8 cellular contexts compared by ENCODE assay signal in genomic region chr17:28744802-28745051, GRCh38. TPM values are rescaled to one million over a fixed set of nuclear protein-coding genes. Genes with fewer than 3 reads are reported as not detected.
DNase-seq lines count a peak whose midpoint lies in the region; ATAC-seq and TF ChIP-seq lines count a peak whose summit lies in the region.

No MANE protein-coding gene starts in this region.

- H3K36me3 ChIP-seq in iPS-20b (ENCODE audit: insufficient read depth, low read depth, low read length), result peaks cover 51% of the 10 kb centered on the region
- H3K36me3 ChIP-seq in stomach, result peaks cover 21 to 26% (median 24%) of the 10 kb centered on the region in 4 donors

- H3K9me3 ChIP-seq in iPS-20b (ENCODE audit: insufficient read depth, low read depth, low read length) (no peaks in the 10 kb centered on the region), stomach (no peaks in the 10 kb centered on the region)

- ATAC-seq in GM18907 (IDR thresholded peaks at IDR 0.05; ENCODE audit: unreplicated experiment), result no peak

- no peaks in the 10 kb centered on the region for H3K9me3 Mint-ChIP-seq in IgD-negative memory B cell
- H3K9me3 Mint-ChIP-seq in activated naive CD8-positive, alpha-beta T cell treated with anti-CD3 and anti-CD28 coated beads for 36 hours, result peaks cover 2% of the 10 kb centered on the region

- H3K36me3 Mint-ChIP-seq in IgD-negative memory B cell, result peaks cover under 1% of the 10 kb centered on the region
- H3K36me3 Mint-ChIP-seq in activated naive CD8-positive, alpha-beta T cell treated with anti-CD3 and anti-CD28 coated beads for 36 hours, result peaks cover 60% of the 10 kb centered on the region

- H3K27me3 Mint-ChIP-seq in IgD-negative memory B cell, result peaks cover 3% of the 10 kb centered on the region
- H3K27me3 Mint-ChIP-seq in activated naive CD8-positive, alpha-beta T cell treated with anti-CD3 and anti-CD28 coated beads for 36 hours, result no peaks in the 10 kb centered on the region

- peak overlapping the region; percentile 96 for H3K9ac ChIP-seq in iPS-20b (ENCODE audit: low read depth, low read length)

- H3K4me1 Mint-ChIP-seq in IgD-negative memory B cell, result peaks cover 21 to 25% (median 22%) of the 10 kb centered on the region in 3 donors
- H3K4me1 Mint-ChIP-seq in activated naive CD8-positive, alpha-beta T cell treated with anti-CD3 and anti-CD28 coated beads for 36 hours, result peaks cover 37% of the 10 kb centered on the region

- intact Hi-C loops in stomach (cut with DNase I; ENCODE audit: low total_unique reads), result no loop called here

- H3K4me1 ChIP-seq in iPS-20b (ENCODE audit: insufficient read depth, low read length) (peaks cover 14% of the 10 kb centered on the region), stomach (peaks cover 59 to 85% (median 79%) of the 10 kb centered on the region in 4 donors)

- TF ChIP-seq CTCF in stomach (IDR thresholded peaks at IDR 0.05), result no peak

- peak overlapping the region; percentile 93 to 99 (median 96) for H3K4me3 Mint-ChIP-seq in IgD-negative memory B cell
- H3K4me3 Mint-ChIP-seq in activated naive CD8-positive, alpha-beta T cell treated with anti-CD3 and anti-CD28 coated beads for 36 hours, result peak overlapping the region; percentile 92

- TF ChIP-seq EP300 in stomach (IDR thresholded peaks at IDR 0.05), result no peak

- H3K27me3 ChIP-seq in iPS-20b (ENCODE audit: insufficient read depth, low read length) (no peaks in the 10 kb centered on the region), stomach (peaks cover 0 to 5% (median 0%) of the 10 kb centered on the region in 3 donors)

- 1 to 6% (median 1%) methylated on average over 8 to 11 of the region's 11 CpGs for WGBS in stomach, 5 donors

- TF ChIP-seq POLR2A in stomach (IDR thresholded peaks at IDR 0.05), result no peak

- H3K27ac Mint-ChIP-seq in IgD-negative memory B cell, result peak overlapping the region; percentile 94 to 99 (median 95)
- peak overlapping the region; percentile 92 for H3K27ac Mint-ChIP-seq in activated naive CD8-positive, alpha-beta T cell treated with anti-CD3 and anti-CD28 coated beads for 36 hours

- no peak for DNase-seq in activated naive CD8-positive, alpha-beta T cell treated with anti-CD3 and anti-CD28 coated beads for 36 hours
- no peak for DNase-seq in stomach
- DNase-seq in NCI-H510A (lab: John Stamatoyannopoulos, UW), result no peak
- DNase-seq in RKO (ENCODE audit: low spot score), result no peak
- DNase-seq in SW480 (ENCODE audit: low spot score), result no peak

- H3K27ac ChIP-seq in iPS-20b (ENCODE audit: low read length), result peak overlapping the region; percentile 67
- peak overlapping the region; percentile 96 to 99 (median 98) for H3K27ac ChIP-seq in stomach

- H3K4me3 ChIP-seq in iPS-20b (ENCODE audit: low read length) (peak overlapping the region; percentile 87), stomach (peak overlapping the region; percentile 61 to 89 (median 80))

RNA-seq across cellular contexts. Expression of gene TRAF4, which starts 0.9 kb away (rescaled TPM):
- polyA plus RNA-seq in IgD-negative memory B cell, result 13.8 TPM
- total RNA-seq in activated naive CD8-positive, alpha-beta T cell treated with anti-CD3 and anti-CD28 coated beads for 36 hours, result 100 to 1,000 TPM; 219 to 221 TPM
- 100 to 1,000 TPM in 3 of 5 donors, 10 to 100 TPM in 2; 29.0 to 383 (median 151) TPM for total RNA-seq in stomach
- 10 to 100 TPM; 33.3 to 38.2 (median 34.4) TPM for polyA plus RNA-seq in stomach

RNA-seq across cellular contexts. Expression of gene NEK8, which starts 16.1 kb away (rescaled TPM):
- polyA plus RNA-seq in IgD-negative memory B cell (18.6 TPM), stomach (1 to 10 TPM; 2.8 to 3.4 (median 3.1) TPM)
- 1 to 10 TPM; 4.8 to 5.6 TPM for total RNA-seq in activated naive CD8-positive, alpha-beta T cell treated with anti-CD3 and anti-CD28 coated beads for 36 hours
- 10 to 100 TPM in 1 of 5 donors, 1 to 10 TPM in 3, not detected in 1; 2.8 to 17.8 (median 7.5) TPM for total RNA-seq in stomach

RNA-seq across cellular contexts. Expression of gene TLCD1, which starts 18.7 kb away (rescaled TPM):
- polyA plus RNA-seq in IgD-negative memory B cell (0.49 TPM), stomach (10 to 100 TPM in 1 of 3 donors, 1 to 10 TPM in 2; 6.3 to 13.0 (median 8.2) TPM)
- 10 to 100 TPM; 15.5 to 17.8 TPM for total RNA-seq in activated naive CD8-positive, alpha-beta T cell treated with anti-CD3 and anti-CD28 coated beads for 36 hours
- 10 to 100 TPM in 2 of 5 donors, 1 to 10 TPM in 1, not detected in 2; 2.6 to 21.0 (median 11.7) TPM for total RNA-seq in stomach

RNA-seq across cellular contexts. Expression of gene RPL23A, which starts 24.9 kb away (rescaled TPM):
- polyA plus RNA-seq in IgD-negative memory B cell (6,180 TPM), stomach (1,000 to 10,000 TPM; 1,260 to 1,750 (median 1,417) TPM)
- total RNA-seq in activated naive CD8-positive, alpha-beta T cell treated with anti-CD3 and anti-CD28 coated beads for 36 hours, result 1,000 to 10,000 TPM; 2,447 to 2,533 TPM
- 1,000 to 10,000 TPM in 1 of 5 donors, 100 to 1,000 TPM in 4; 221 to 1,205 (median 504) TPM for total RNA-seq in stomach

RNA-seq across cellular contexts. Expression of gene RAB34, which starts 27.1 kb away (rescaled TPM):
- polyA plus RNA-seq in IgD-negative memory B cell (6.7 TPM), stomach (10 to 100 TPM; 53.1 to 80.1 (median 70.6) TPM)
- total RNA-seq in activated naive CD8-positive, alpha-beta T cell treated with anti-CD3 and anti-CD28 coated beads for 36 hours, result 1 to 10 TPM; 7.6 to 8.2 TPM
- total RNA-seq in stomach, result 100 to 1,000 TPM in 1 of 5 donors, 10 to 100 TPM in 4; 35.6 to 101 (median 95.5) TPM
